Comparison of ENCODE assay signal across 9 cellular contexts in the genomic region with DNA sequence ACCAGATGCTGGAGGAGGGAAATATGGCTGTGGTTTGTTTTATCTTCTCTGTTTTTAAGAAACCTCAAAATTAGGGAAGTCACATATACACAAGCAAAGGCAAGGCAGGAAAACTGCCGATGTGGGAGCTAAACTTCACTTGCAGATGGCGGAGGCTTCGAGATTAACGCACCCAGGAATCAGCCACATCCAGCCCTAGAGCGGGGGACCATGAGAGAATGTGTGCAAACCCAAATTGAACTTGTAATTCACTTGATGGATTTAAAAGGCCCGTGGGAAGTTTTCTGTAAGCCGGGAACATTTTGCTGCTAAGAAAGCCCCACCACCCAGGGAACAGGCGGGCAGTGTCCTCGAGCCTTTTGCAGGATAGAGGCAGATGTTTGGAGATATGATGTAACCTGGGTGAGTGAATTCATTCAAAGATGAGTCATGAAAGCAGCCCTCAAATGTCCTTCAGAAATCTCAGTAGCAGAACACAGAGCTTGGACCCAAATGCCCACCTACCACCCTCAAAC. TPM values are rescaled to one million over a fixed set of nuclear protein-coding genes. Genes with fewer than 3 reads are reported as not detected.
DNase-seq lines count a peak whose midpoint lies in the region; ATAC-seq, FAIRE-seq and TF ChIP-seq lines count a peak whose summit lies in the region.
"Had no signal": no experiment of that assay in that cellular context is flagged by ENCODE, and none has a peak within 500 bp of the region (broad histone marks: within the 10 kb centered on the region; RNA-seq: fewer than 3 reads in every experiment).

No MANE protein-coding gene starts in this region.

- CTCF ChIA-PET in K562 (lab: Yijun Ruan, JAX; ENCODE audit: low intra/inter-chr PET ratio), result no interaction called here

- peaks cover 6 to 9% of the 10 kb centered on the region in 2 experiments; a peak in 3 of 5 replicates for H3K4me1 ChIP-seq in K562 (replicated peaks in 1 of 2; ENCODE audit: control insufficient read depth in 2 of 2, insufficient read depth in 2 of 2, low read length in 2 of 2)
- H3K4me1 ChIP-seq in neural progenitor cell, result peaks cover 18% of the 10 kb centered on the region

- TF ChIP-seq CTCF in K562 (IDR thresholded peaks at IDR 0.05 in 2 of 3, conservative IDR thresholded peaks at IDR 0.05 in 1 of 3; ENCODE audit: insufficient read depth in 2 of 3, low read depth in 1 of 3, low read length in 3 of 3), result no peak
- TF ChIP-seq CTCF in neural progenitor cell (IDR thresholded peaks at IDR 0.05), result no peak

- peak; percentile 76 for ATAC-seq in K562
- ATAC-seq in GM21737 (IDR thresholded peaks at IDR 0.05; ENCODE audit: unreplicated experiment), result no peak

- TF ChIP-seq RAD21 in K562 (CRISPR knock-in tag; conservative IDR thresholded peaks at IDR 0.05 in 1 of 2, IDR thresholded peaks at IDR 0.05 in 1 of 2), result no peak; a peak in 1 of 4 replicates

- peaks cover 72% of the 10 kb centered on the region for H3K4me1 Mint-ChIP-seq in neural progenitor cell

- peaks cover 5% of the 10 kb centered on the region; the same call in 1 of the 2 replicates for H4K20me1 ChIP-seq in K562 (replicated peaks; ENCODE audit: control insufficient read depth, insufficient read depth, low read length)
- H4K20me1 ChIP-seq in neural progenitor cell (ENCODE audit: low read depth), result no peaks in the 10 kb centered on the region

- H3K9me3 ChIP-seq in MG63 (no peaks in the 10 kb centered on the region), K562 (replicated peaks; ENCODE audit: control insufficient read depth, insufficient read depth, low read depth, low read length) (no peaks in the 10 kb centered on the region), neural progenitor cell (ENCODE audit: low read depth) (no peaks in the 10 kb centered on the region)

- H3K27me3 Mint-ChIP-seq in neural progenitor cell (ENCODE audit: insufficient read depth, low read depth), result peaks cover 7% of the 10 kb centered on the region

- peaks cover 2% of the 10 kb centered on the region for H3K36me3 Mint-ChIP-seq in neural progenitor cell

- in situ Hi-C loops in K562 (cut with MboI), result no loop called here

- DNase-seq in SHP77 (lab: John Stamatoyannopoulos, UW), result peak; percentile 13 to 37
- DNase-seq in SHP77 treated with DMSO at 0.1 percent for 48 hours (lab: John Stamatoyannopoulos, UW), result no peak
- DNase-seq in MG63, result peak; percentile 48
- DNase-seq in K562 (ENCODE audit: extremely low read depth in 1 of 4, low spot score in 3 of 4), result peak in 2 of 4 experiments; percentile 23 to 28
- no peak for DNase-seq in neural progenitor cell (ENCODE audit: low spot score)
- DNase-seq in activated gamma-delta T cell (lab: John Stamatoyannopoulos, UW), result no peak
- DNase-seq in NCI-H2081 treated with DMSO at 0.1 percent for 48 hours (lab: John Stamatoyannopoulos, UW), result no peak

- H2AFZ ChIP-seq in K562 (ENCODE audit: low read depth, low read length) (no peak overlapping the region), neural progenitor cell (replicated peaks) (no peak overlapping the region)

- peak; percentile 46 for FAIRE-seq in K562 (lab: Jason Lieb, UNC)
- FAIRE-seq: TTC549 had no signal

- peak overlapping the region; percentile 28 for H3K4me3 Mint-ChIP-seq in neural progenitor cell

- peak overlapping the region; percentile 97 for H3K27ac Mint-ChIP-seq in neural progenitor cell

- H3K9me3 Mint-ChIP-seq in neural progenitor cell, result no peaks in the 10 kb centered on the region

- no TSS peak for BruUV-seq in K562 (replicated peaks; lab: Mats Ljungman, UMichigan)

- no peaks in the 10 kb centered on the region for H3K9me1 ChIP-seq in K562 (ENCODE audit: control insufficient read depth, insufficient read depth, low read length)

- H3K36me3 ChIP-seq in MG63 (no peaks in the 10 kb centered on the region), K562 (ENCODE audit: control insufficient read depth, insufficient read depth, low read length) (no peaks in the 10 kb centered on the region), neural progenitor cell (no peaks in the 10 kb centered on the region)

- no peaks in the 10 kb centered on the region for H3K79me2 ChIP-seq in K562 (ENCODE audit: control insufficient read depth, insufficient read depth, low read length)
- no peaks in the 10 kb centered on the region for H3K79me2 ChIP-seq in neural progenitor cell (ENCODE audit: low read depth)

- no peak for TF ChIP-seq EP300 in K562 (IDR thresholded peaks at IDR 0.05; ENCODE audit: low read length)

- WGBS in K562 (ENCODE audit: insufficient coverage, low coverage, missing lambda C conversion rate), result 6% methylated on average over 9 of the region's 9 CpGs

- intact Hi-C loops in K562 (cut with micrococcal nuclease), result no loop called here

- H3K4me2 ChIP-seq in K562 (ENCODE audit: insufficient read depth, low read length) (no peak overlapping the region; the same call in 1 of the 2 replicates), neural progenitor cell (no peak overlapping the region)

- POLR2A ChIA-PET in K562 (lab: Yijun Ruan, JAX), result interaction anchor here (0.6 to 1.2 kb wide), 3 partner anchors 11 to 392 kb away, joined by 3 read pairs; no protein-coding TSS in a partner anchor

- H3K27me3 ChIP-seq in MG63, result no peaks in the 10 kb centered on the region
- H3K27me3 ChIP-seq in K562 (ENCODE audit: control insufficient read depth in 2 of 2, insufficient read depth in 2 of 2, low read length in 2 of 2), result peaks cover 0 to 10% of the 10 kb centered on the region in 2 experiments; a peak in 1 of 5 replicates
- no peaks in the 10 kb centered on the region for H3K27me3 ChIP-seq in neural progenitor cell

- no peak for TF ChIP-seq POLR2A in K562 (conservative IDR thresholded peaks at IDR 0.05)

- peaks cover 4% of the 10 kb centered on the region for H3F3A ChIP-seq in neural progenitor cell (ENCODE audit: low read depth)

- H3K4me3 ChIP-seq in MG63 (no peak overlapping the region), K562 (no peak overlapping the region), neural progenitor cell (no peak overlapping the region)

- 0 out of 3 replicates have a peak overlapping the region, but pooled peaks have one; percentile 22 for H3K27ac ChIP-seq in K562 (ENCODE audit: extremely low read depth, low read depth, low read length)
- H3K27ac ChIP-seq in neural progenitor cell, result no peak overlapping the region

- H3K9ac ChIP-seq in K562 (ENCODE audit: insufficient read depth in 1 of 2, low read depth in 2 of 2, low read length in 2 of 2), result no peak overlapping the region
- H3K9ac ChIP-seq in neural progenitor cell, result no peak overlapping the region

TF ChIP-seq in K562, 482 proteins besides CTCF, POLR2A, EP300 and RAD21 (continues in another document):
- TF ChIP-seq TCF7L2 (IDR thresholded peaks at IDR 0.05; ENCODE audit: low read depth, low read length) (no peak), RBBP5 (IDR thresholded peaks at IDR 0.05; ENCODE audit: borderline replicate concordance, insufficient read depth, low read length, poor library complexity, severe bottlenecking) (peak; percentile 29), CEBPG (CRISPR knock-in tag; IDR thresholded peaks at IDR 0.05) (peak; percentile 64; the same call in 1 of the 2 replicates), CEBPG (tag; conservative IDR thresholded peaks at IDR 0.05 in 1 of 2, IDR thresholded peaks at IDR 0.05 in 1 of 2) (peak; percentile 58 to 85), TEAD4 (IDR thresholded peaks at IDR 0.05; ENCODE audit: low read length) (peak; percentile 40; the same call in 1 of the 2 replicates), TEAD4 (CRISPR knock-in tag; IDR thresholded peaks at IDR 0.05; ENCODE audit: borderline replicate concordance) (no peak), JUND (IDR thresholded peaks at IDR 0.05; ENCODE audit: borderline replicate concordance, low read depth, low read length) (peak; percentile 83), JUND (tag; IDR thresholded peaks at IDR 0.05; ENCODE audit: borderline replicate concordance, low read depth, low read length) (peak; percentile 85), HDAC2 (IDR thresholded peaks at IDR 0.05) (no peak)

RNA-seq across cellular contexts. Expression of a gene that starts 39.9 kb away (rescaled TPM):
- total RNA-seq in MG63 (2014; rRNA removed; shearing (Covaris generic); ENCODE audit: low replicate concordance), result 5.2 and 5.8 TPM in 2 replicates
- 7.3 and 17.0 TPM in 2 replicates for total RNA-seq in K562 (2011; cell fraction: chromatin; rRNA removed; ENCODE audit: low replicate concordance)
- total RNA-seq in K562 (2011; cell fraction: nucleolus; rRNA removed), result 5.9 and 8.0 TPM in 2 replicates
- 7.9 and 9.6 TPM in 2 replicates for total RNA-seq in K562 (2011; cell fraction: nucleoplasm; rRNA removed)
- 5.4 and 9.3 TPM in 2 replicates for total RNA-seq in K562 (2014; rRNA removed)
- 3.3 and 5.1 TPM in 2 replicates for total RNA-seq in K562 (2014; rRNA removed; fragmentation: Illumina TruSeq; extraction: Trizol)
- 4.7 and 4.8 TPM in 2 replicates for total RNA-seq in K562 (2015; rRNA removed; fragmentation: Illumina TruSeq; extraction: Trizol)
- total RNA-seq in K562 (2021), result 9.0 and 10.4 TPM in 2 replicates
- 1.8 and 4.9 TPM in 2 replicates for polyA plus RNA-seq in K562 (2011; rRNA removed)
- polyA plus RNA-seq in K562 (2011; cell fraction: cytosol; rRNA removed), result 2.5 and 2.6 TPM in 2 replicates
- 5.3 and 7.3 TPM in 2 replicates for polyA plus RNA-seq in K562 (2011; cell fraction: nucleus; rRNA removed)
- polyA plus RNA-seq in K562 (2012), result 5.7 and 10.6 TPM in 2 replicates
- 5.5 and 6.1 TPM in 2 replicates for polyA plus RNA-seq in K562 (2014; fragmentation: Illumina TruSeq; extraction: Trizol)
- 1 to 10 TPM in 1 of 2 experiments, under 1 TPM in 1; 0.37 to 1.6 TPM for polyA plus RNA-seq in K562 (2014; fragmentation: Nextera tagmentation; extraction: Ambion mirVana)
- 4.2 and 4.4 TPM in 2 replicates for polyA plus RNA-seq in K562 (2014; rRNA removed)
- 3.3 and 4.7 TPM in 2 replicates for polyA minus RNA-seq in K562 (2011; rRNA and poly(A)+ RNA removed)
- 1.6 and 4.8 TPM in 2 replicates for polyA minus RNA-seq in K562 (2011; cell fraction: cytosol; rRNA and poly(A)+ RNA removed)
- polyA minus RNA-seq in K562 (2011; cell fraction: nucleus; rRNA and poly(A)+ RNA removed), result 2.7 and 8.8 TPM in 2 replicates
- total RNA-seq in neural progenitor cell (ENCODE audit: low replicate concordance), result 4.5 and 13.4 TPM in 2 replicates

Comparison
In these comparisons a context has a peak if more than half of its experiments do, and no peak if none do; other contexts are left out.
1. DNase-seq: peak in SHP77 (2 of 2) and MG63 (single experiment); none in SHP77 treated with DMSO at 0.1 percent for 48 hours (single experiment), neural progenitor cell (single experiment), activated gamma-delta T cell (single experiment) and NCI-H2081 treated with DMSO at 0.1 percent for 48 hours (single experiment).